Comparison of ENCODE assay signal across 9 cellular contexts in genomic region chr1:147627435-147628110, GRCh38.
DNase-seq lines count a peak whose midpoint lies in the region; ATAC-seq and FAIRE-seq lines count a peak whose summit lies in the region.
"Had no signal": no experiment of that assay in that cellular context is flagged by ENCODE, and none has a peak within 500 bp of the region (broad histone marks: within the 10 kb centered on the region; RNA-seq: fewer than 3 reads in every experiment).

No MANE protein-coding gene starts in this region.

- DNase-seq in NCI-H187 (lab: John Stamatoyannopoulos, UW) (peak; percentile 29 to 68), NCI-H187 treated with DMSO at 0.1 percent for 48 hours (lab: John Stamatoyannopoulos, UW) (no peak), RCC 7860 (ENCODE audit: low spot score) (peak; percentile 28), head of caudate nucleus (peak in 41 of 42 donors; percentile 10 to 82 (median 53)), retina (peak; percentile 62)
- DNase-seq in activated naive CD4-positive, alpha-beta T cell treated with Interleukin-2 at 50 U/mL for 16 hours = peak; percentile 44

- intact Hi-C loops in head of caudate nucleus (cut with DNase I) = loop anchor here (5.0 kb wide), 2 partner anchors 130 to 355 kb away; no protein-coding TSS in a partner anchor

- FAIRE-seq in RCC 7860 (lab: Jason Lieb, UNC) = no peak
- FAIRE-seq: endometrium had no signal

- ATAC-seq in HG03432 (IDR thresholded peaks at IDR 0.05; ENCODE audit: unreplicated experiment) = peak; percentile 67
- ATAC-seq in HG03159 (IDR thresholded peaks at IDR 0.05; ENCODE audit: unreplicated experiment) = no peak
